ENCODE assay signal across 11 cellular contexts in genomic region chr2:95206086-95206485, GRCh38. TPM values are rescaled to one million over a fixed set of nuclear protein-coding genes. Genes with fewer than 3 reads are reported as not detected.
DNase-seq lines count a peak whose midpoint lies in the region; ATAC-seq lines count a peak whose summit lies in the region.
"Had no signal": no experiment of that assay in that cellular context is flagged by ENCODE, and none has a peak within 500 bp of the region (broad histone marks: within the 10 kb centered on the region; RNA-seq: fewer than 3 reads in every experiment).

No MANE protein-coding gene starts in this region.

- peak overlapping the region; percentile 41; the same call in 1 of the 2 replicates for H3K4me3 ChIP-seq in iPS-18c (ENCODE audit: insufficient read depth, low read depth, low read length)

- H3K4me3 Mint-ChIP-seq in activated T-cell treated with anti-CD3 and anti-CD28 coated beads, Interleukin-2, amount 50 U/mL, for 72 hours = peak overlapping the region; percentile 93 to 95
- H3K4me3 Mint-ChIP-seq in activated CD4-positive, alpha-beta memory T cell treated with anti-CD3 and anti-CD28 coated beads, Interleukin-2, amount 10 ng/mL, durations not matched to agents 7 days and 5 days = peak overlapping the region; percentile 86
- peak overlapping the region; percentile 86 for H3K4me3 Mint-ChIP-seq in stimulated activated effector memory CD8-positive, alpha-beta T cell treated with anti-CD3 and anti-CD28 coated beads, Interleukin-12 subunit alpha, Interleukin-12 subunit beta, amount 100 ng/mL, for 72 hours

- CTCF ChIA-PET in activated CD4-positive, alpha-beta memory T cell treated with anti-CD3 and anti-CD28 coated beads, Interleukin-2, amount 10 ng/mL, durations not matched to agents 7 days and 5 days (lab: Charles Lee) = interaction anchor here (0.6 to 1.6 kb wide), 3 partner anchors 10 to 195 kb away, joined by 3 to 4 read pairs (median 3); no protein-coding TSS in a partner anchor

- POLR2A ChIA-PET in activated CD4-positive, alpha-beta memory T cell treated with anti-CD3 and anti-CD28 coated beads, Interleukin-2, amount 10 ng/mL, durations not matched to agents 7 days and 5 days (lab: Charles Lee) = interaction anchor here (0.6 kb wide), 1 partner anchor 47 kb away, joined by 3 read pairs; no protein-coding TSS in a partner anchor

- no peak for DNase-seq in activated T-cell treated with anti-CD3 and anti-CD28 coated beads, Interleukin-2, amount 50 U/mL, for 72 hours
- no peak for DNase-seq in activated T-cell treated with anti-CD3 and anti-CD28 coated beads, Interleukin-2, amount 50 U/mL, for 48 hours
- no peak for DNase-seq in activated CD4-positive, alpha-beta memory T cell treated with anti-CD3 and anti-CD28 coated beads, Interleukin-2, amount 10 ng/mL, durations not matched to agents 7 days and 5 days
- DNase-seq in stimulated activated effector memory CD8-positive, alpha-beta T cell treated with anti-CD3 and anti-CD28 coated beads, Interleukin-12 subunit alpha, Interleukin-12 subunit beta, amount 100 ng/mL, for 72 hours (ENCODE audit: low spot score in 2 of 2) = no peak
- DNase-seq in cerebellum (ENCODE audit: low spot score) (no peak), AG08396 (ENCODE audit: low spot score) (no peak)
- DNase-seq: kidney glomerular epithelial cell; spleen; stimulated activated naive CD4-positive, alpha-beta T cell treated with Interleukin-2 at 50 U/mL for 16 hours had no signal

- peaks cover 3% of the 10 kb centered on the region for H3K9me3 ChIP-seq in iPS-18c (ENCODE audit: control insufficient read depth, insufficient read depth, low read length)

- H3K4me1 Mint-ChIP-seq in activated T-cell treated with anti-CD3 and anti-CD28 coated beads, Interleukin-2, amount 50 U/mL, for 72 hours (ENCODE audit: low read depth) = peaks cover 25% of the 10 kb centered on the region
- H3K4me1 Mint-ChIP-seq in activated CD4-positive, alpha-beta memory T cell treated with anti-CD3 and anti-CD28 coated beads, Interleukin-2, amount 10 ng/mL, durations not matched to agents 7 days and 5 days = peaks cover 14% of the 10 kb centered on the region
- H3K4me1 Mint-ChIP-seq in stimulated activated effector memory CD8-positive, alpha-beta T cell treated with anti-CD3 and anti-CD28 coated beads, Interleukin-12 subunit alpha, Interleukin-12 subunit beta, amount 100 ng/mL, for 72 hours = peaks cover 13% of the 10 kb centered on the region

- H3K9me3 Mint-ChIP-seq in activated T-cell treated with anti-CD3 and anti-CD28 coated beads, Interleukin-2, amount 50 U/mL, for 72 hours = peaks cover 13 to 17% of the 10 kb centered on the region in 2 donors
- peaks cover 26% of the 10 kb centered on the region for H3K9me3 Mint-ChIP-seq in activated CD4-positive, alpha-beta memory T cell treated with anti-CD3 and anti-CD28 coated beads, Interleukin-2, amount 10 ng/mL, durations not matched to agents 7 days and 5 days
- H3K9me3 Mint-ChIP-seq in stimulated activated effector memory CD8-positive, alpha-beta T cell treated with anti-CD3 and anti-CD28 coated beads, Interleukin-12 subunit alpha, Interleukin-12 subunit beta, amount 100 ng/mL, for 72 hours = peaks cover 9% of the 10 kb centered on the region

- ATAC-seq in activated T-cell treated with anti-CD3 and anti-CD28 coated beads, Interleukin-2, amount 50 U/mL, for 72 hours (replicated peaks in 1 of 2) = no peak
- ATAC-seq in stimulated activated effector memory CD8-positive, alpha-beta T cell treated with anti-CD3 and anti-CD28 coated beads, Interleukin-12 subunit alpha, Interleukin-12 subunit beta, amount 100 ng/mL, for 72 hours = no peak
- ATAC-seq in GM19328 (IDR thresholded peaks at IDR 0.05; ENCODE audit: unreplicated experiment) = no peak

- no peaks in the 10 kb centered on the region for H3K27me3 Mint-ChIP-seq in activated T-cell treated with anti-CD3 and anti-CD28 coated beads, Interleukin-2, amount 50 U/mL, for 72 hours (ENCODE audit: low read depth)
- no peaks in the 10 kb centered on the region for H3K27me3 Mint-ChIP-seq in activated CD4-positive, alpha-beta memory T cell treated with anti-CD3 and anti-CD28 coated beads, Interleukin-2, amount 10 ng/mL, durations not matched to agents 7 days and 5 days

- H3K36me3 Mint-ChIP-seq in activated T-cell treated with anti-CD3 and anti-CD28 coated beads, Interleukin-2, amount 50 U/mL, for 72 hours (ENCODE audit: insufficient read depth in 2 of 2) = peaks cover 22 to 24% of the 10 kb centered on the region in 2 donors
- peaks cover 26% of the 10 kb centered on the region for H3K36me3 Mint-ChIP-seq in activated CD4-positive, alpha-beta memory T cell treated with anti-CD3 and anti-CD28 coated beads, Interleukin-2, amount 10 ng/mL, durations not matched to agents 7 days and 5 days (ENCODE audit: low read depth)
- H3K36me3 Mint-ChIP-seq in stimulated activated effector memory CD8-positive, alpha-beta T cell treated with anti-CD3 and anti-CD28 coated beads, Interleukin-12 subunit alpha, Interleukin-12 subunit beta, amount 100 ng/mL, for 72 hours = peaks cover 9% of the 10 kb centered on the region

- peak overlapping the region; percentile 79 for H3K27ac Mint-ChIP-seq in activated T-cell treated with anti-CD3 and anti-CD28 coated beads, Interleukin-2, amount 50 U/mL, for 72 hours
- H3K27ac Mint-ChIP-seq in activated CD4-positive, alpha-beta memory T cell treated with anti-CD3 and anti-CD28 coated beads, Interleukin-2, amount 10 ng/mL, durations not matched to agents 7 days and 5 days = no peak overlapping the region
- no peak overlapping the region for H3K27ac Mint-ChIP-seq in stimulated activated effector memory CD8-positive, alpha-beta T cell treated with anti-CD3 and anti-CD28 coated beads, Interleukin-12 subunit alpha, Interleukin-12 subunit beta, amount 100 ng/mL, for 72 hours

RNA-seq across cellular contexts. Expression of gene ZNF892, which starts 1.2 kb away (rescaled TPM):
- 1 to 10 TPM; 4.1 to 7.2 TPM for total RNA-seq in activated T-cell treated with anti-CD3 and anti-CD28 coated beads, Interleukin-2, amount 50 U/mL, for 72 hours
- 1 to 10 TPM; 3.0 to 3.2 TPM for total RNA-seq in activated CD4-positive, alpha-beta memory T cell treated with anti-CD3 and anti-CD28 coated beads, Interleukin-2, amount 10 ng/mL, durations not matched to agents 7 days and 5 days
- 30.4 TPM for total RNA-seq in cerebellum

RNA-seq across cellular contexts. Expression of gene ZNF2, which starts 40.5 kb away (rescaled TPM):
- 1 to 10 TPM; 3.0 to 4.7 TPM for total RNA-seq in activated T-cell treated with anti-CD3 and anti-CD28 coated beads, Interleukin-2, amount 50 U/mL, for 72 hours
- 1 to 10 TPM; 3.5 to 3.9 TPM for total RNA-seq in activated CD4-positive, alpha-beta memory T cell treated with anti-CD3 and anti-CD28 coated beads, Interleukin-2, amount 10 ng/mL, durations not matched to agents 7 days and 5 days
- 8.0 TPM for total RNA-seq in cerebellum

RNA-seq across cellular contexts. Expression of gene ZNF514, which starts 46.4 kb away (rescaled TPM):
- total RNA-seq in activated T-cell treated with anti-CD3 and anti-CD28 coated beads, Interleukin-2, amount 50 U/mL, for 72 hours = 10 to 100 TPM; 12.3 to 15.3 TPM
- total RNA-seq in activated CD4-positive, alpha-beta memory T cell treated with anti-CD3 and anti-CD28 coated beads, Interleukin-2, amount 10 ng/mL, durations not matched to agents 7 days and 5 days = 10 to 100 TPM; 12.9 to 13.4 TPM
- 33.6 TPM for total RNA-seq in cerebellum
